ENCODE assay signal across 10 cellular contexts in genomic region chr19:3476830-3477229, GRCh38. TPM values are rescaled to one million over a fixed set of nuclear protein-coding genes. Genes with fewer than 3 reads are reported as not detected.
"Had no signal": no experiment of that assay in that cellular context is flagged by ENCODE, and none has a peak within 500 bp of the region (broad histone marks: within the 10 kb centered on the region; RNA-seq: fewer than 3 reads in every experiment).

No MANE protein-coding gene starts in this region.

- DNase-seq: GM23248, GOT3, KG1 had no signal

- H3K27ac Mint-ChIP-seq: IgD-negative memory B cell had no signal

- H3K4me3 Mint-ChIP-seq: IgD-negative memory B cell had no signal

- H3K9me3 Mint-ChIP-seq: IgD-negative memory B cell had no signal

- H3K9ac ChIP-seq: GM23248 had no signal

- FAIRE-seq: H54, HepG2 had no signal

- H3K36me3 ChIP-seq: HAP-1 had no signal

- H3K27ac ChIP-seq: GM23248, HL-60 had no signal

- H3K4me3 ChIP-seq: GM23248, HAP-1 had no signal

- H3K36me3 Mint-ChIP-seq: IgD-negative memory B cell had no signal

- ATAC-seq: HCT116, HepG2 had no signal

- H3K4me1 ChIP-seq: HAP-1 had no signal

- H2AFZ ChIP-seq: GM23248 had no signal

- H3K9me3 ChIP-seq: HAP-1 had no signal

RNA-seq across cellular contexts. Expression of gene SMIM24, which starts 3.5 kb away (rescaled TPM):
- total RNA-seq: GM23248, HT1080 had no signal
- polyA plus RNA-seq: GM23248, IgD-negative memory B cell had no signal

RNA-seq across cellular contexts. Expression of gene SMIM44, which starts 6.4 kb away (rescaled TPM):
- total RNA-seq: GM23248, HepG2, HT1080 had no signal
- polyA plus RNA-seq: GM23248, HepG2, IgD-negative memory B cell had no signal
